Comparison of ENCODE assay signal across 8 cellular contexts in the genomic region with DNA sequence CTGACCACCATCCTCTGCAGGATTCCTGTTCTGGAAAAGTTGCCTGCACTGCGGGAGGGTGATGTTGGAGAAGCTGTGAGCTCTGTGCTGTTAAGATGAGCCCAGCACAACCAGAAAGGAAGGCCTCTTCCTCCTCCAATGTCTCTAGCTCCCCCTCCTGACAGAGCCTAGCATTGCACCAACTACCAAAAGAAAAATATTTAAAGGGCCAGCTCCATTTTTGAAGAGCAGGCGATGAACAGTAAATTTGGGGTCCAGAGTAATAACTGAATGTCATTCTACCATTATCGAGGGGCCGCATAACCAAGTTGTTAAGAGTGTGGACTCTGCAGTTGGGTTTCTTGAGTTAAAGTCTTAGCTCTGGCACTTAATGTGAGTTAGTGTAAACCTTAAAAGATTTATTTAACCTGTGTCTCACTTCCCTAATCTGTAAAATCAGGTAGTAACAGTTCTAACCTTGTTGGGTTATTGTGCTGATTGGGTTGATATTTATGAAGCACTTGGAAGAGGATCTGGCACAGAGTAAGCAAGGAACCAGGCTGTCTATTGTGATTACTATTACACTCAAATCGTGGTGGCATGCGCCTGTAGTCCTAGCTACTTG. TPM values are rescaled to one million over a fixed set of nuclear protein-coding genes. Genes with fewer than 3 reads are reported as not detected.
DNase-seq lines count a peak whose midpoint lies in the region; ATAC-seq and TF ChIP-seq lines count a peak whose summit lies in the region.

No MANE protein-coding gene starts in this region.

- H3K27me3 Mint-ChIP-seq in HFFc6 (ENCODE audit: insufficient read depth) (peaks cover 6% of the 10 kb centered on the region), MCF 10A (ENCODE audit: insufficient read depth, unreplicated experiment) (no peaks in the 10 kb centered on the region)

- peak; percentile 95 for TF ChIP-seq CTCF in HFFc6 (IDR thresholded peaks at IDR 0.05)
- TF ChIP-seq CTCF in VCaP (conservative IDR thresholded peaks at IDR 0.05): peak; percentile 97
- TF ChIP-seq CTCF in MCF 10A (IDR thresholded peaks at IDR 0.05; ENCODE audit: unreplicated experiment): peak; percentile 83

- ATAC-seq in GM18870 (IDR thresholded peaks at IDR 0.05; ENCODE audit: unreplicated experiment): no peak

- H3K27ac Mint-ChIP-seq in HFFc6 (peak overlapping the region; percentile 89), MCF 10A (ENCODE audit: low read depth, unreplicated experiment) (no peak overlapping the region)

- no TSS peak for BruUV-seq in MCF 10A (replicated peaks; lab: Mats Ljungman, UMichigan)

- H3K36me3 Mint-ChIP-seq in HFFc6 (ENCODE audit: low read depth) (no peaks in the 10 kb centered on the region), MCF 10A (ENCODE audit: insufficient read depth, unreplicated experiment) (peaks cover 6% of the 10 kb centered on the region)

- H3K4me1 Mint-ChIP-seq in HFFc6 (ENCODE audit: low read depth): peaks cover 32% of the 10 kb centered on the region
- no peaks in the 10 kb centered on the region for H3K4me1 Mint-ChIP-seq in MCF 10A (ENCODE audit: insufficient read depth, unreplicated experiment)

- CTCF ChIA-PET in MCF 10A (lab: Yijun Ruan, JAX): interaction anchor here (0.5 to 7.0 kb wide), 75 partner anchors 9 to 611 kb away, joined by 3 to 158 read pairs (median 5); a partner anchor contains a TSS

- POLR2A ChIA-PET in MCF 10A (lab: Yijun Ruan, JAX): interaction anchor here (0.6 to 1.9 kb wide), 11 partner anchors 9 to 305 kb away, joined by 3 to 11 read pairs (median 3); a partner anchor contains a TSS

- peak overlapping the region; percentile 48 for H3K27ac ChIP-seq in VCaP

- H3K9me3 Mint-ChIP-seq in HFFc6: no peaks in the 10 kb centered on the region
- no peaks in the 10 kb centered on the region for H3K9me3 Mint-ChIP-seq in MCF 10A (ENCODE audit: unreplicated experiment)

- DNase-seq in EL: peak; percentile 77
- peak; percentile 74 for DNase-seq in HFFc6
- peak; percentile 52 for DNase-seq in NCI-H2029 treated with DMSO at 0.1 percent for 48 hours (lab: John Stamatoyannopoulos, UW)
- DNase-seq in MCF 10A (ENCODE audit: unreplicated experiment): peak; percentile 79
- peak; percentile 63 for DNase-seq in iris pigment epithelial cell (ENCODE audit: low read depth)
- DNase-seq in stimulated activated CD4-positive, alpha-beta T cell treated with anti-CD3 and anti-CD28 coated beads, Interleukin-1b, Interleukin-23, amount 100 ng/mL, for 24 hours (ENCODE audit: low read depth in 4 of 4, low spot score in 1 of 4): peak; percentile 60 to 72 (median 62)

- intact Hi-C loops in MCF 10A (cut with micrococcal nuclease): loop anchor here (1.0 to 2.0 kb wide), 7 partner anchors 61 to 314 kb away; no protein-coding TSS in a partner anchor

- no peak overlapping the region for H3K4me3 Mint-ChIP-seq in HFFc6
- no peak overlapping the region for H3K4me3 Mint-ChIP-seq in MCF 10A (ENCODE audit: unreplicated experiment)

RNA-seq across cellular contexts. Expression of a gene that starts 3.9 kb away (rescaled TPM):
- total RNA-seq in HFFc6 (2021; fragmentation: NEBNext Ultra II Directional; extraction: Animal tissue kit (Norgen Biotek cat#: 25700)): not detected
- not detected in 2 replicates for total RNA-seq in MCF 10A (2022)

RNA-seq across cellular contexts. Expression of a gene that starts 28.3 kb away (rescaled TPM):
- total RNA-seq in HFFc6 (2021; fragmentation: NEBNext Ultra II Directional; extraction: Animal tissue kit (Norgen Biotek cat#: 25700)): not detected
- not detected in 2 replicates for total RNA-seq in MCF 10A (2022)

RNA-seq across cellular contexts. Expression of a gene that starts 42.6 kb away (rescaled TPM):
- total RNA-seq in HFFc6 (2021; fragmentation: NEBNext Ultra II Directional; extraction: Animal tissue kit (Norgen Biotek cat#: 25700)): 1 to 10 TPM; 5.1 to 7.5 (median 5.6) TPM
- total RNA-seq in MCF 10A (2022): 19.9 and 20.7 TPM in 2 replicates
